ENCODE assay signal across 1 cellular context in genomic region chr19:4295972-4296771, GRCh38.
TF ChIP-seq lines count a peak whose summit lies in the region.

No MANE protein-coding gene starts in this region.

TF ChIP-seq in HepG2, 621 proteins besides CTCF, POLR2A, EP300 and RAD21:
- TF ChIP-seq ZNF768 (CRISPR knock-in tag; IDR thresholded peaks at IDR 0.05) (peak; percentile 88), ZZZ3 (CRISPR knock-in tag; IDR thresholded peaks at IDR 0.05; ENCODE audit: borderline replicate concordance) (no peak), SCMH1 (CRISPR knock-in tag; IDR thresholded peaks at IDR 0.05; ENCODE audit: borderline replicate concordance) (no peak), UBTF (CRISPR knock-in tag; IDR thresholded peaks at IDR 0.05) (no peak), MXI1 (IDR thresholded peaks at IDR 0.05; ENCODE audit: borderline replicate concordance, low read depth, low read length) (no peak), ZNF761 (CRISPR knock-in tag; conservative IDR thresholded peaks at IDR 0.05) (no peak), SP140L (CRISPR knock-in tag; IDR thresholded peaks at IDR 0.05; ENCODE audit: borderline replicate concordance) (no peak), ZMYM3 (CRISPR knock-in tag; IDR thresholded peaks at IDR 0.05) (0 out of 2 replicates have a peak, but pooled peaks have one; percentile 13), RORA (CRISPR knock-in tag; IDR thresholded peaks at IDR 0.05) (no peak), CENPT (CRISPR knock-in tag; IDR thresholded peaks at IDR 0.05; ENCODE audit: low read depth) (no peak), IKZF5 (CRISPR knock-in tag; IDR thresholded peaks at IDR 0.05) (no peak), ARHGAP35 (CRISPR knock-in tag; IDR thresholded peaks at IDR 0.05; ENCODE audit: borderline replicate concordance) (no peak), ZNF138 (CRISPR knock-in tag; IDR thresholded peaks at IDR 0.05; ENCODE audit: low read depth) (no peak)
TF ChIP-seq in HepG2: peak in this region for 2.
